In the genomic region with DNA sequence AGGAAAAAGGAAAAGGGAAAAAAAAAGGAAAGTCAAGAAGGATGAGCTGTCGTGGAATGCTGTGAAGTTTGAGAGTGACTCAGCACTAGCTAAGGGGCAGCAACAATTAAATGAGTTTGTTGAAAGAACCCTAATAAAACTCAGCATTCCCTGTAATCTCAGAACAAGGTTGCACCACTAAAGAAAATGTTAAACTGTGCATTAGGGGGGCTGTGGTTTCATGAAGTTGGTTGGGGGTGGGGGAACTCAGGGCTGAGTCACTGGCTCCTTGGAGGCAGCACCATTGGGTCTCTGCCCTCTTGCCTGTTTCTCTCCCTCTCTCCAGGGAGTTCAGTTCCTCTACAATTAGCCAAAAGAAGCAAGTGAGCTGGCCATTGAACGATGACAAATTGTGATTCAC, we compare ENCODE assay signal across 9 cellular contexts.
DNase-seq lines count a peak whose midpoint lies in the region; ATAC-seq, FAIRE-seq and TF ChIP-seq lines count a peak whose summit lies in the region.
"Had no signal": no experiment of that assay in that cellular context is flagged by ENCODE, and none has a peak within 500 bp of the region (broad histone marks: within the 10 kb centered on the region; RNA-seq: fewer than 3 reads in every experiment).

No MANE protein-coding gene starts in this region.

- H3K36me3 Mint-ChIP-seq in brain = peaks cover 12% of the 10 kb centered on the region
- H3K36me3 Mint-ChIP-seq: activated CD4-positive, alpha-beta memory T cell treated with anti-CD3 and anti-CD28 coated beads for 36 hours had no signal

- TF ChIP-seq CTCF in brain (conservative IDR thresholded peaks at IDR 0.05) (no peak), uterus (IDR thresholded peaks at IDR 0.05) (no peak), lower lobe of right lung (IDR thresholded peaks at IDR 0.05) (no peak)

- peak overlapping the region in 3 of 5 experiments; percentile 64 to 94 (median 75) for H3K27ac Mint-ChIP-seq in brain
- H3K27ac Mint-ChIP-seq: activated CD4-positive, alpha-beta memory T cell treated with anti-CD3 and anti-CD28 coated beads for 36 hours had no signal

- H3K4me1 Mint-ChIP-seq in brain = peaks cover 47% of the 10 kb centered on the region

- H3K4me3 ChIP-seq in uterus = no peak overlapping the region
- no peak overlapping the region for H3K4me3 ChIP-seq in lower lobe of right lung
- H3K4me3 ChIP-seq in SJCRH30 = no peak overlapping the region

- peak; percentile 60 for DNase-seq in HTR-8/SVneo (ENCODE audit: insufficient read length, low spot score)
- DNase-seq in iPS-NIHi7 (ENCODE audit: extremely low spot score) = peak; percentile 22
- DNase-seq in uterus = peak; percentile 49 to 61
- no peak for DNase-seq in GM12891 (ENCODE audit: insufficient read length, low spot score)
- no peak for DNase-seq in lower lobe of right lung
- no peak for DNase-seq in SJCRH30
- DNase-seq: activated CD4-positive, alpha-beta memory T cell treated with anti-CD3 and anti-CD28 coated beads for 36 hours; MM.1S had no signal

- no peak for ATAC-seq in lower lobe of right lung

- peak overlapping the region in 3 of 5 experiments; percentile 5 to 25 (median 16) for H3K4me3 Mint-ChIP-seq in brain
- H3K4me3 Mint-ChIP-seq: activated CD4-positive, alpha-beta memory T cell treated with anti-CD3 and anti-CD28 coated beads for 36 hours had no signal

- H3K27me3 ChIP-seq in uterus (no peaks in the 10 kb centered on the region), lower lobe of right lung (ENCODE audit: low read depth) (no peaks in the 10 kb centered on the region), SJCRH30 (no peaks in the 10 kb centered on the region)

- peaks cover 0 to 7% (median 0%) of the 10 kb centered on the region in 5 experiments for H3K9me3 Mint-ChIP-seq in brain
- H3K9me3 Mint-ChIP-seq: activated CD4-positive, alpha-beta memory T cell treated with anti-CD3 and anti-CD28 coated beads for 36 hours had no signal

- H3K27ac ChIP-seq in uterus (peak overlapping the region; percentile 62 to 65), lower lobe of right lung (no peak overlapping the region), SJCRH30 (no peak overlapping the region)

- peak; percentile 94 for FAIRE-seq in HTR-8/SVneo (lab: Jason Lieb, UNC)
- no peak for FAIRE-seq in GM12891 (lab: Jason Lieb, UNC)

- TF ChIP-seq POLR2A in uterus (IDR thresholded peaks at IDR 0.05) (no peak), GM12891 (IDR thresholded peaks at IDR 0.05; ENCODE audit: low read depth, low read length) (no peak)

- no peaks in the 10 kb centered on the region for H3K9me3 ChIP-seq in uterus
- no peaks in the 10 kb centered on the region for H3K9me3 ChIP-seq in lower lobe of right lung
- H3K9me3 ChIP-seq in SJCRH30 (replicated peaks) = no peaks in the 10 kb centered on the region

- H3K36me3 ChIP-seq in uterus (no peaks in the 10 kb centered on the region), lower lobe of right lung (no peaks in the 10 kb centered on the region), SJCRH30 (no peaks in the 10 kb centered on the region)

- H3K4me1 ChIP-seq in uterus = no peaks in the 10 kb centered on the region
- H3K4me1 ChIP-seq in lower lobe of right lung = peaks cover 4% of the 10 kb centered on the region
- no peaks in the 10 kb centered on the region for H3K4me1 ChIP-seq in SJCRH30

- no peaks in the 10 kb centered on the region for H3K27me3 Mint-ChIP-seq in brain

- intact Hi-C loops in uterus (cut with DNase I; ENCODE audit: low total_unique reads) (no loop called here), lower lobe of right lung (cut with DNase I) (no loop called here)

TF ChIP-seq in GM12891, 5 proteins besides CTCF, POLR2A, EP300 and RAD21:
- TF ChIP-seq SPI1 (IDR thresholded peaks at IDR 0.05; ENCODE audit: low read depth, low read length) = no peak
- TF ChIP-seq PAX5 (IDR thresholded peaks at IDR 0.05; ENCODE audit: insufficient read depth, low read length, severe bottlenecking) = no peak
- no peak for TF ChIP-seq TAF1 (IDR thresholded peaks at IDR 0.05; ENCODE audit: low read depth, low read length)

Comparison
In these comparisons a context has a peak if more than half of its experiments do, and no peak if none do; other contexts are left out.
1. DNase-seq: peak in HTR-8/SVneo (single experiment), iPS-NIHi7 (single experiment) and uterus (2 of 2); none in GM12891 (single experiment), lower lobe of right lung (single experiment) and SJCRH30 (0 of 2).
2. H3K27ac ChIP-seq: peak in uterus (2 of 2); none in lower lobe of right lung (single experiment) and SJCRH30 (single experiment).